ENCODE assay signal across 10 cellular contexts in genomic region chr17:49574945-49575523, GRCh38. TPM values are rescaled to one million over a fixed set of nuclear protein-coding genes. Genes with fewer than 3 reads are reported as not detected.
DNase-seq lines count a peak whose midpoint lies in the region; ATAC-seq, FAIRE-seq and TF ChIP-seq lines count a peak whose summit lies in the region.
"Had no signal": no experiment of that assay in that cellular context is flagged by ENCODE, and none has a peak within 500 bp of the region (broad histone marks: within the 10 kb centered on the region; RNA-seq: fewer than 3 reads in every experiment).

No MANE protein-coding gene starts in this region.

- H3K4me3 Mint-ChIP-seq in IgD-negative memory B cell = peak overlapping the region in 3 of 4 donors; percentile 54 to 72 (median 70)

- no peaks in the 10 kb centered on the region for H3K27me3 ChIP-seq in dorsolateral prefrontal cortex
- peaks cover 55% of the 10 kb centered on the region for H3K27me3 ChIP-seq in neural cell (ENCODE audit: insufficient read depth, low read depth, low read length)
- H3K27me3 ChIP-seq: pancreas had no signal

- no peak overlapping the region for H3K4me2 ChIP-seq in neural cell (ENCODE audit: low read length)

- no peaks in the 10 kb centered on the region for H3K9me3 Mint-ChIP-seq in IgD-negative memory B cell

- H3K36me3 ChIP-seq in neural cell (ENCODE audit: insufficient read depth, low read length) = no peaks in the 10 kb centered on the region
- H3K36me3 ChIP-seq: MG63, pancreas had no signal

- H3K27ac Mint-ChIP-seq in IgD-negative memory B cell = no peak overlapping the region

- TF ChIP-seq CTCF in AG10803 (conservative IDR thresholded peaks at IDR 0.05; ENCODE audit: low read length) (no peak), dorsolateral prefrontal cortex (IDR thresholded peaks at IDR 0.05 in 54 of 56, conservative IDR thresholded peaks at IDR 0.05 in 2 of 56; ENCODE audit: low read depth in 1 of 56, partially characterized antibody in 56 of 56) (no peak), neural cell (IDR thresholded peaks at IDR 0.05; ENCODE audit: poor library complexity, severe bottlenecking) (no peak)

- H3K9ac ChIP-seq in neural cell (ENCODE audit: low read length) = no peak overlapping the region

- H3K4me1 Mint-ChIP-seq in IgD-negative memory B cell = peaks cover 0 to 5% (median 2%) of the 10 kb centered on the region in 3 donors

- peaks cover 36% of the 10 kb centered on the region for H3K27me3 Mint-ChIP-seq in IgD-negative memory B cell

- H3K9me2 ChIP-seq in neural cell (ENCODE audit: insufficient read depth, low read length) = no peaks in the 10 kb centered on the region

- H2AFZ ChIP-seq in neural cell (ENCODE audit: low read depth, low read length) = no peak overlapping the region

- no peaks in the 10 kb centered on the region for H3K36me3 Mint-ChIP-seq in IgD-negative memory B cell

- H3K4me3 ChIP-seq in AG10803 (ENCODE audit: low read length) (peak overlapping the region; percentile 15; the same call in 1 of the 2 replicates), dorsolateral prefrontal cortex (peak overlapping the region in 56 of 59 donors; percentile 23 to 84 (median 71)), neural cell (ENCODE audit: low read length) (peak overlapping the region; percentile 80)

- no peak for TF ChIP-seq EP300 in neural cell (conservative IDR thresholded peaks at IDR 0.05; ENCODE audit: poor library complexity, severe bottlenecking)

- H3K27ac ChIP-seq in dorsolateral prefrontal cortex (peak overlapping the region in 51 of 59 donors; percentile 0 to 89 (median 69)), neural cell (ENCODE audit: low read length) (no peak overlapping the region)
- H3K27ac ChIP-seq: pancreas had no signal

- no peaks in the 10 kb centered on the region for H3F3A ChIP-seq in neural cell (ENCODE audit: insufficient read depth, low read length, poor library complexity, severe bottlenecking)

- no peaks in the 10 kb centered on the region for H4K20me1 ChIP-seq in neural cell (ENCODE audit: insufficient read depth)

- no peaks in the 10 kb centered on the region for H3K9me3 ChIP-seq in neural cell (ENCODE audit: low read length)
- H3K9me3 ChIP-seq: MG63, pancreas had no signal

- DNase-seq in AG10803 (ENCODE audit: low read depth) = no peak
- DNase-seq in dorsolateral prefrontal cortex = no peak
- DNase-seq in RCC 7860 (ENCODE audit: low spot score) = no peak

- ATAC-seq in GM18907 (IDR thresholded peaks at IDR 0.05; ENCODE audit: unreplicated experiment) (no peak), GM19467 (IDR thresholded peaks at IDR 0.05; ENCODE audit: unreplicated experiment) (no peak), HG02885 (IDR thresholded peaks at IDR 0.05; ENCODE audit: poor library complexity, unreplicated experiment) (no peak)

- intact Hi-C loops in dorsolateral prefrontal cortex (cut with DNase I) = loop anchor here (2.0 to 5.0 kb wide), 5 partner anchors 42 to 422 kb away; partner anchors contain the start of genes DLX3 (in 1 of the 2), KAT7 (in 1 of the 2) and SPOP (in 1 of the 2)

- FAIRE-seq in RCC 7860 (lab: Jason Lieb, UNC) = no peak
- FAIRE-seq: pancreas had no signal

- H3K79me2 ChIP-seq in neural cell (replicated peaks; ENCODE audit: insufficient read depth, low read length) = no peaks in the 10 kb centered on the region

- TF ChIP-seq RAD21 in neural cell (conservative IDR thresholded peaks at IDR 0.05) = no peak

TF ChIP-seq in neural cell, 6 proteins besides CTCF, POLR2A, EP300 and RAD21:
- no peak for TF ChIP-seq POLR2AphosphoS5 (IDR thresholded peaks at IDR 0.05)
- no peak for TF ChIP-seq MXI1 (conservative IDR thresholded peaks at IDR 0.05; ENCODE audit: poor library complexity, severe bottlenecking)
- no peak for TF ChIP-seq SMC3 (conservative IDR thresholded peaks at IDR 0.05; ENCODE audit: poor library complexity)
- no peak for TF ChIP-seq EZH2 (IDR thresholded peaks at IDR 0.05; ENCODE audit: borderline replicate concordance, insufficient read depth, low read length, poor library complexity, severe bottlenecking)
- TF ChIP-seq, protein P1, sequence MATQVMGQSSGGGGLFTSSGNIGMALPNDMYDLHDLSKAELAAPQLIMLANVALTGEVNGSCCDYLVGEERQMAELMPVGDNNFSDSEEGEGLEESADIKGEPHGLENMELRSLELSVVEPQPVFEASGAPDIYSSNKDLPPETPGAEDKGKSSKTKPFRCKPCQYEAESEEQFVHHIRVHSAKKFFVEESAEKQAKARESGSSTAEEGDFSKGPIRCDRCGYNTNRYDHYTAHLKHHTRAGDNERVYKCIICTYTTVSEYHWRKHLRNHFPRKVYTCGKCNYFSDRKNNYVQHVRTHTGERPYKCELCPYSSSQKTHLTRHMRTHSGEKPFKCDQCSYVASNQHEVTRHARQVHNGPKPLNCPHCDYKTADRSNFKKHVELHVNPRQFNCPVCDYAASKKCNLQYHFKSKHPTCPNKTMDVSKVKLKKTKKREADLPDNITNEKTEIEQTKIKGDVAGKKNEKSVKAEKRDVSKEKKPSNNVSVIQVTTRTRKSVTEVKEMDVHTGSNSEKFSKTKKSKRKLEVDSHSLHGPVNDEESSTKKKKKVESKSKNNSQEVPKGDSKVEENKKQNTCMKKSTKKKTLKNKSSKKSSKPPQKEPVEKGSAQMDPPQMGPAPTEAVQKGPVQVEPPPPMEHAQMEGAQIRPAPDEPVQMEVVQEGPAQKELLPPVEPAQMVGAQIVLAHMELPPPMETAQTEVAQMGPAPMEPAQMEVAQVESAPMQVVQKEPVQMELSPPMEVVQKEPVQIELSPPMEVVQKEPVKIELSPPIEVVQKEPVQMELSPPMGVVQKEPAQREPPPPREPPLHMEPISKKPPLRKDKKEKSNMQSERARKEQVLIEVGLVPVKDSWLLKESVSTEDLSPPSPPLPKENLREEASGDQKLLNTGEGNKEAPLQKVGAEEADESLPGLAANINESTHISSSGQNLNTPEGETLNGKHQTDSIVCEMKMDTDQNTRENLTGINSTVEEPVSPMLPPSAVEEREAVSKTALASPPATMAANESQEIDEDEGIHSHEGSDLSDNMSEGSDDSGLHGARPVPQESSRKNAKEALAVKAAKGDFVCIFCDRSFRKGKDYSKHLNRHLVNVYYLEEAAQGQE (IDR thresholded peaks at IDR 0.05; ENCODE audit: borderline replicate concordance) = no peak
- no peak for TF ChIP-seq TAF1 (IDR thresholded peaks at IDR 0.05; ENCODE audit: low read depth)

RNA-seq across cellular contexts. Expression of gene NXPH3, which starts 0.6 kb away (rescaled TPM):
- polyA plus RNA-seq in IgD-negative memory B cell (not detected), neural cell (2.4 TPM in 2 replicates)
- total RNA-seq in dorsolateral prefrontal cortex = 10 to 100 TPM in 117 of 120 experiments, 1 to 10 TPM in 3; 8.9 to 36.3 (median 18.6) TPM
- polyA minus RNA-seq in neural cell = 0.49 and 1.2 TPM in 2 replicates

Comparison
In these comparisons a context has a peak if more than half of its experiments do, and no peak if none do; other contexts are left out.
1. H3K4me3 ChIP-seq: peak in every context shown above with its lines; median percentile 80 in neural cell; 71 in dorsolateral prefrontal cortex; 15 in AG10803.